ENCODE assay signal across 24 cellular contexts in the genomic region with DNA sequence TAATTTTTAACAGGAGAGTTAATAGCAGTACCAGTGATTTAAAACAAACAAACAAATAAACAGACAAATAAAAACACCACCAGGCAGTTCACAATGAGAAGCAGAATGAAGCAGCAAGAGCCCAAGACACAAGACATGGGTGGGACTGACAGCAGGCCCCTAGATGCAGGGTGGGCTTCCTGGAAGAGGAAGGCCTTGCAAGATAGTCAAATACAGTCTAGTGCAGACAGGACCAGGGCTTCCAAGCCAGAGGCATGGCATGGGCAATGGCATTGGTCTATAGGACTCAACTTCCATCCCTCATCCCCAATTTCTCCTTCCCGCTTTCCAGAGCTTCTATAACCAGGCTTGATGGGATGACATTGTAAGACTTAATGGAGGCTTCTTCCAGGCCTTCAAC.
"Had no signal": no experiment of that assay in that cellular context is flagged by ENCODE, and none has a peak within 500 bp of the region (broad histone marks: within the 10 kb centered on the region; RNA-seq: fewer than 3 reads in every experiment).

No MANE protein-coding gene starts in this region.

- H3K9me3 ChIP-seq: neutrophil, pancreas, psoas muscle, right lobe of liver, stomach, thoracic aorta, thyroid gland, tibial nerve, upper lobe of left lung, vagina had no signal

- H3K27me3 ChIP-seq: neutrophil, pancreas, right lobe of liver, sigmoid colon, stomach, thyroid gland, tibial nerve, upper lobe of left lung, vagina had no signal

- DNase-seq: nephron progenitor cell; nucleus accumbens; pancreas; psoas muscle; right cardiac atrium; right lobe of liver; sigmoid colon; small intestine; stimulated activated CD4-positive, alpha-beta T cell treated with anti-CD3 and anti-CD28 coated beads, Interleukin-15, amount 100 ng/mL, for 24 hours; stimulated activated CD4-positive, alpha-beta T cell treated with anti-CD3 and anti-CD28 coated beads, Interleukin-2, amount 100 ng/mL, for 24 hours; stimulated activated CD4-positive, alpha-beta T cell treated with anti-CD3 and anti-CD28 coated beads, Interleukin-2, amount 100 ng/mL, for 48 hours; stimulated activated CD4-positive, alpha-beta T cell treated with anti-CD3 and anti-CD28 coated beads, Interleukin-4, amount 100 ng/mL, for 24 hours; stimulated activated naive B cell treated with anti-CD40 and anti-IgM and Interleukin-4, amounts not matched to agents 10 μg/mL and 1 μg/mL and 100 μg/mL, for 72 hours; stimulated activated naive CD4-positive, alpha-beta T cell treated with Interleukin-2 at 50 U/mL for 16 hours; stomach; thyroid gland; trophoblast cell; upper lobe of left lung had no signal

- FAIRE-seq: pancreas, small intestine had no signal

- H3K4me3 ChIP-seq: pancreas, psoas muscle, right lobe of liver, sigmoid colon, stomach, thoracic aorta, thyroid gland, tibial nerve, upper lobe of left lung, vagina had no signal

- ATAC-seq: natural killer cell treated with Interleukin-12 subunit alpha and Interleukin-12 subunit beta and Interleukin-15 and Interleukin-18, amount 100 ng/mL, for 72 hours; pancreas; psoas muscle; right cardiac atrium; right lobe of liver; stimulated activated effector memory CD8-positive, alpha-beta T cell treated with anti-CD3 and anti-CD28 coated beads, Interleukin-12 subunit alpha, Interleukin-12 subunit beta, amount 100 ng/mL, for 72 hours; stimulated activated naive B cell treated with anti-CD40 and anti-IgM and Interleukin-4, amounts not matched to agents 10 μg/mL and 1 μg/mL and 100 μg/mL, for 72 hours had no signal

- H3K27ac ChIP-seq: neutrophil, pancreas, psoas muscle, right lobe of liver, sigmoid colon, stomach, thoracic aorta, thyroid gland, tibial nerve, upper lobe of left lung, vagina had no signal

- H3K36me3 ChIP-seq: neutrophil, pancreas, right lobe of liver, sigmoid colon, stomach, thoracic aorta, thyroid gland, tibial nerve, upper lobe of left lung, vagina had no signal

- H3K4me1 ChIP-seq: pancreas, psoas muscle, sigmoid colon, stomach, thyroid gland, tibial nerve, upper lobe of left lung, vagina had no signal
